10 cellular contexts compared by ENCODE assay signal in the genomic region with DNA sequence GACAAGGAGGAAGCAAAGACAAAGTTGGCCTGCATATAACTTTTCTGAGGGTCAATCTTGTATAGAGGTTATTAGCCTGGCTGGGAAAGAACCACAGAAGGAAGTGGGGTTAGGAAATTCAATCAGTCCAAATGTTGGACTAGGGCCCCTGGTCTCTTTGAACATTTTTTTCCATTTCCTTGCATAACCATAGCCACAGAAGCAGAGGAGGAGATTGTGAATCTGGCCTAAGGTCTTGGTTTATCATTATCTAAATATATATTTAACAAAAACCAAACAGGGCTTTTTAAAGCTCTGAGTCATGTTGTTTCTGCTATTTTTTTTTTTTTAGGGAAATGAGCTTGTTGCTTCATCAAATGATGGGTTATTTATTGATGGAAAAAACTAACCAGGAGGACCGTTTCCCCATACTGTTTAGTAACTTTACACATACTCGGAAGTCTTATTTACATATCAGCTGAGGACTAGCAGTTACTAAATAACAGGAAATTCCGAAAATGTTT.
DNase-seq lines count a peak whose midpoint lies in the region; ATAC-seq, FAIRE-seq and TF ChIP-seq lines count a peak whose summit lies in the region.
"Had no signal": no experiment of that assay in that cellular context is flagged by ENCODE, and none has a peak within 500 bp of the region (broad histone marks: within the 10 kb centered on the region; RNA-seq: fewer than 3 reads in every experiment).

No MANE protein-coding gene starts in this region.

- FAIRE-seq in astrocyte (lab: Jason Lieb, UNC): no peak

- H2AFZ ChIP-seq in astrocyte (ENCODE audit: low read depth, low read length): no peak overlapping the region

- peaks cover 12% of the 10 kb centered on the region for H3K4me1 Mint-ChIP-seq in astrocyte (ENCODE audit: low read depth, unreplicated experiment)

- TF ChIP-seq POLR2A in thyroid gland (IDR thresholded peaks at IDR 0.05): no peak

- no peaks in the 10 kb centered on the region for H3K36me3 Mint-ChIP-seq in astrocyte (ENCODE audit: low read depth, unreplicated experiment)

- peak overlapping the region; percentile 48 for H3K4me2 ChIP-seq in astrocyte (ENCODE audit: low read length)

- no peak overlapping the region for H3K9ac ChIP-seq in astrocyte (ENCODE audit: low read length)

- no peaks in the 10 kb centered on the region for H4K20me1 ChIP-seq in astrocyte (ENCODE audit: insufficient read depth, low read length)

- no peaks in the 10 kb centered on the region for H3K79me2 ChIP-seq in astrocyte (ENCODE audit: insufficient read depth, low read length)

- peak; percentile 50 to 73 for ATAC-seq in left cardiac atrium
- no peak for ATAC-seq in Right ventricle myocardium inferior
- ATAC-seq in HG03095 (IDR thresholded peaks at IDR 0.05; ENCODE audit: unreplicated experiment): peak; percentile 81
- ATAC-seq in upper lobe of right lung: peak; percentile 75

- no peaks in the 10 kb centered on the region for H3K9me3 ChIP-seq in astrocyte (ENCODE audit: insufficient read depth, low read depth, low read length)
- no peaks in the 10 kb centered on the region for H3K9me3 ChIP-seq in upper lobe of right lung
- H3K9me3 ChIP-seq in thyroid gland: no peaks in the 10 kb centered on the region
- H3K9me3 ChIP-seq: esophagus squamous epithelium had no signal

- H3K4me1 ChIP-seq in astrocyte (ENCODE audit: insufficient read depth, low read length) (peaks cover 14% of the 10 kb centered on the region), upper lobe of right lung (no peaks in the 10 kb centered on the region), thyroid gland (no peaks in the 10 kb centered on the region)
- H3K4me1 ChIP-seq: esophagus squamous epithelium had no signal

- CTCF ChIA-PET in HEK293T (lab: Yijun Ruan, JAX): no interaction called here

- 69 to 83% methylated on average over 3 of the region's 3 CpGs for WGBS in thyroid gland, 2 donors

- H3K27ac ChIP-seq in astrocyte (ENCODE audit: low read depth, low read length) (no peak overlapping the region), upper lobe of right lung (no peak overlapping the region), thyroid gland (no peak overlapping the region)
- H3K27ac ChIP-seq: esophagus squamous epithelium, skin epidermis had no signal

- H3K27me3 ChIP-seq in astrocyte (ENCODE audit: insufficient read depth, low read length): peaks cover 3% of the 10 kb centered on the region
- no peaks in the 10 kb centered on the region for H3K27me3 ChIP-seq in upper lobe of right lung
- no peaks in the 10 kb centered on the region for H3K27me3 ChIP-seq in thyroid gland
- H3K27me3 ChIP-seq: esophagus squamous epithelium had no signal

- H3K27me3 Mint-ChIP-seq in astrocyte (ENCODE audit: low read depth, unreplicated experiment): no peaks in the 10 kb centered on the region

- POLR2A ChIA-PET in HEK293T (lab: Yijun Ruan, JAX): no interaction called here

- H3K4me3 ChIP-seq in astrocyte (ENCODE audit: insufficient read depth, low read depth, low read length): no peak overlapping the region
- H3K4me3 ChIP-seq in upper lobe of right lung: no peak overlapping the region
- H3K4me3 ChIP-seq in thyroid gland (replicated peaks in 1 of 3): no peak overlapping the region
- H3K4me3 ChIP-seq: esophagus squamous epithelium, skin epidermis had no signal

- TF ChIP-seq CTCF in astrocyte (IDR thresholded peaks at IDR 0.05; ENCODE audit: insufficient read depth, low read depth, low read length) (no peak), upper lobe of right lung (IDR thresholded peaks at IDR 0.05) (no peak), thyroid gland (IDR thresholded peaks at IDR 0.05) (no peak)

- DNase-seq in left cardiac atrium (no peak), Right ventricle myocardium inferior (ENCODE audit: missing footprints) (no peak), astrocyte (ENCODE audit: low read depth) (peak; percentile 67), upper lobe of right lung (no peak), HEK293T (ENCODE audit: extremely low spot score) (no peak), pons (ENCODE audit: low spot score) (no peak), thyroid gland (no peak)
- DNase-seq: esophagus squamous epithelium had no signal

- H3K36me3 ChIP-seq in astrocyte (ENCODE audit: insufficient read depth, low read length) (no peaks in the 10 kb centered on the region), upper lobe of right lung (no peaks in the 10 kb centered on the region), thyroid gland (no peaks in the 10 kb centered on the region)
- H3K36me3 ChIP-seq: esophagus squamous epithelium had no signal

- H3K27ac Mint-ChIP-seq in astrocyte (ENCODE audit: unreplicated experiment): no peak overlapping the region

- H3K4me3 Mint-ChIP-seq in astrocyte (ENCODE audit: unreplicated experiment): no peak overlapping the region

- intact Hi-C loops in left cardiac atrium (cut with DNase I): no loop called here
- intact Hi-C loops in Right ventricle myocardium inferior (cut with DNase I): no loop called here
- intact Hi-C loops in upper lobe of right lung (cut with DNase I): no loop called here
- intact Hi-C loops in thyroid gland (cut with DNase I): no loop called here

- no peaks in the 10 kb centered on the region for H3K9me3 Mint-ChIP-seq in astrocyte (ENCODE audit: unreplicated experiment)

TF ChIP-seq in HEK293T, 16 proteins besides CTCF, POLR2A, EP300 and RAD21:
- no peak for TF ChIP-seq L3MBTL2 (conservative IDR thresholded peaks at IDR 0.05)
- no peak for TF ChIP-seq TARDBP (IDR thresholded peaks at IDR 0.05)
- no peak for TF ChIP-seq CTBP1 (IDR thresholded peaks at IDR 0.05; ENCODE audit: borderline replicate concordance)
- no peak for TF ChIP-seq FOXA1 (IDR thresholded peaks at IDR 0.05)
- no peak for TF ChIP-seq FOXM1 (IDR thresholded peaks at IDR 0.05; ENCODE audit: borderline replicate concordance)
- no peak for TF ChIP-seq BHLHE40 (IDR thresholded peaks at IDR 0.05; ENCODE audit: borderline replicate concordance)
- TF ChIP-seq NFRKB (IDR thresholded peaks at IDR 0.05): no peak
